8 cellular contexts compared by ENCODE assay signal in the genomic region with DNA sequence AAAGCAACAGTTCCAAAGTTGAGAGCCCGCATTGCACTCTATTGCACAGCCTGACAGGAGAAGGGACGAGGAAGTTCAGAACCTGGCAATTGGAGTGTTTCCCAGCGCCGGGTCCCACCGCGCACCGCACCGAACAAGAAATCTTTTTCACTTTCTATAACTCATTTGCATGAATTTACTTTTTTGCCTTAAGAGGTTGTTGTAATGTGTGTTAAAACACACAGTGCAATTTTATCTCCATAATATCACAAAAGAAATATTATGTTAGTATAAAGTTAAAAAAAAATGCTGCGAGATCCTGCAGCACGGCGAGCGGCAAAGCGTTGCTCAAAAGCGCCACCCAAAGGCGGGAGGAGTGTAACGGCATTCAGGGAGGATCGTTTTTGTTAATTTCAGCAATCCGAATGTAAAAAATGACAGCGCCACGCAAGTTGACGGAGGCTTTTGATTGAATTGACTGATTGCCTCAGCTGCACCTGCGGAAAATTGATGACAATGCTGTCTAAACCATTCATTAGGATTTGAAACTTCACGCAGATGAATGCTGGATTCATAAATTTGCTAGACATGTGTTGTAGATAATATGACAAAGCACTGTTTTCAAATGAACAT.
DNase-seq lines count a peak whose midpoint lies in the region; ATAC-seq and TF ChIP-seq lines count a peak whose summit lies in the region.

No MANE protein-coding gene starts in this region.

- H3K4me3 Mint-ChIP-seq in natural killer cell: peak overlapping the region; percentile 62
- no peak overlapping the region for H3K4me3 Mint-ChIP-seq in natural killer cell treated with Interleukin-12 subunit alpha and Interleukin-12 subunit beta and Interleukin-15 and Interleukin-18, amount 100 ng/mL, for 72 hours
- H3K4me3 Mint-ChIP-seq in WTC11: peak overlapping the region; percentile 81

- DNase-seq in natural killer cell: no peak
- no peak for DNase-seq in natural killer cell treated with Interleukin-12 subunit alpha and Interleukin-12 subunit beta and Interleukin-15 and Interleukin-18, amount 100 ng/mL, for 72 hours (ENCODE audit: low spot score)
- peak; percentile 55 for DNase-seq in WTC11 (ENCODE audit: low spot score)
- peak; percentile 27 for DNase-seq in left ventricle myocardium inferior
- peak; percentile 73 for DNase-seq in retina

- no peaks in the 10 kb centered on the region for H3K36me3 Mint-ChIP-seq in natural killer cell
- no peaks in the 10 kb centered on the region for H3K36me3 Mint-ChIP-seq in natural killer cell treated with Interleukin-12 subunit alpha and Interleukin-12 subunit beta and Interleukin-15 and Interleukin-18, amount 100 ng/mL, for 72 hours
- H3K36me3 Mint-ChIP-seq in WTC11: no peaks in the 10 kb centered on the region

- H3K36me3 ChIP-seq in left ventricle myocardium inferior: no peaks in the 10 kb centered on the region

- TF ChIP-seq CTCF in natural killer cell (IDR thresholded peaks at IDR 0.05): peak; percentile 45
- peak; percentile 48; the same call in 1 of the 2 replicates for TF ChIP-seq CTCF in WTC11 (IDR thresholded peaks at IDR 0.05)
- TF ChIP-seq CTCF in left ventricle myocardium inferior (IDR thresholded peaks at IDR 0.05; ENCODE audit: borderline replicate concordance): peak; percentile 78

- H3K4me3 ChIP-seq in left ventricle myocardium inferior: peak overlapping the region; percentile 52

- H3K4me1 Mint-ChIP-seq in natural killer cell (peaks cover 5 to 10% of the 10 kb centered on the region in 2 donors), WTC11 (peaks cover 35% of the 10 kb centered on the region)
- H3K4me1 Mint-ChIP-seq in natural killer cell treated with Interleukin-12 subunit alpha and Interleukin-12 subunit beta and Interleukin-15 and Interleukin-18, amount 100 ng/mL, for 72 hours (ENCODE audit: low read depth in 2 of 2): peaks cover 2 to 4% of the 10 kb centered on the region in 2 donors

- CTCF ChIA-PET in WTC11 (lab: Charles Lee): interaction anchor here (0.6 to 1.4 kb wide), 2 partner anchors 366 to 892 kb away, joined by 3 to 4 read pairs; no protein-coding TSS in a partner anchor

- peak in 1 of 3 donors; percentile 45 for ATAC-seq in natural killer cell
- ATAC-seq in natural killer cell treated with Interleukin-12 subunit alpha and Interleukin-12 subunit beta and Interleukin-15 and Interleukin-18, amount 100 ng/mL, for 72 hours: no peak
- ATAC-seq in WTC11: peak; percentile 47
- no peak for ATAC-seq in HG02763 (IDR thresholded peaks at IDR 0.05; ENCODE audit: unreplicated experiment)
- no peak for ATAC-seq in GM19397 (IDR thresholded peaks at IDR 0.05; ENCODE audit: unreplicated experiment)
- no peak for ATAC-seq in GM18858 (IDR thresholded peaks at IDR 0.05; ENCODE audit: unreplicated experiment)

- H3K4me1 ChIP-seq in left ventricle myocardium inferior: peaks cover 9% of the 10 kb centered on the region

- peaks cover 23 to 52% of the 10 kb centered on the region in 2 donors for H3K27me3 Mint-ChIP-seq in natural killer cell (ENCODE audit: low read depth in 2 of 2)
- peaks cover 31 to 33% of the 10 kb centered on the region in 2 donors for H3K27me3 Mint-ChIP-seq in natural killer cell treated with Interleukin-12 subunit alpha and Interleukin-12 subunit beta and Interleukin-15 and Interleukin-18, amount 100 ng/mL, for 72 hours
- peaks cover 9% of the 10 kb centered on the region for H3K27me3 Mint-ChIP-seq in WTC11 (ENCODE audit: low read depth)

- no peak overlapping the region for H3K27ac ChIP-seq in left ventricle myocardium inferior (replicated peaks)

- POLR2A ChIA-PET in WTC11 (lab: Charles Lee): no interaction called here

- intact Hi-C loops in natural killer cell (cut with micrococcal nuclease) (no loop called here), left ventricle myocardium inferior (cut with micrococcal nuclease) (no loop called here)

- peaks cover 65% of the 10 kb centered on the region for H3K27me3 ChIP-seq in left ventricle myocardium inferior (ENCODE audit: low read depth)

- H3K9me3 Mint-ChIP-seq in natural killer cell (no peaks in the 10 kb centered on the region), WTC11 (no peaks in the 10 kb centered on the region)
- no peaks in the 10 kb centered on the region for H3K9me3 Mint-ChIP-seq in natural killer cell treated with Interleukin-12 subunit alpha and Interleukin-12 subunit beta and Interleukin-15 and Interleukin-18, amount 100 ng/mL, for 72 hours

- no peaks in the 10 kb centered on the region for H3K9me3 ChIP-seq in left ventricle myocardium inferior (replicated peaks)

- H3K27ac Mint-ChIP-seq in natural killer cell: no peak overlapping the region
- H3K27ac Mint-ChIP-seq in natural killer cell treated with Interleukin-12 subunit alpha and Interleukin-12 subunit beta and Interleukin-15 and Interleukin-18, amount 100 ng/mL, for 72 hours: no peak overlapping the region
- no peak overlapping the region for H3K27ac Mint-ChIP-seq in WTC11

TF ChIP-seq in WTC11, 78 proteins besides CTCF, POLR2A, EP300 and RAD21 (continues in another document):
- TF ChIP-seq NFYB (CRISPR knock-in tag; conservative IDR thresholded peaks at IDR 0.05; ENCODE audit: low read depth) (no peak), TEAD4 (CRISPR knock-in tag; IDR thresholded peaks at IDR 0.05) (no peak), GTF2I (CRISPR knock-in tag; conservative IDR thresholded peaks at IDR 0.05) (no peak), ZNF416 (CRISPR knock-in tag; IDR thresholded peaks at IDR 0.05) (no peak), MYBL2 (CRISPR knock-in tag; IDR thresholded peaks at IDR 0.05) (no peak)
- TF ChIP-seq, protein P1, sequence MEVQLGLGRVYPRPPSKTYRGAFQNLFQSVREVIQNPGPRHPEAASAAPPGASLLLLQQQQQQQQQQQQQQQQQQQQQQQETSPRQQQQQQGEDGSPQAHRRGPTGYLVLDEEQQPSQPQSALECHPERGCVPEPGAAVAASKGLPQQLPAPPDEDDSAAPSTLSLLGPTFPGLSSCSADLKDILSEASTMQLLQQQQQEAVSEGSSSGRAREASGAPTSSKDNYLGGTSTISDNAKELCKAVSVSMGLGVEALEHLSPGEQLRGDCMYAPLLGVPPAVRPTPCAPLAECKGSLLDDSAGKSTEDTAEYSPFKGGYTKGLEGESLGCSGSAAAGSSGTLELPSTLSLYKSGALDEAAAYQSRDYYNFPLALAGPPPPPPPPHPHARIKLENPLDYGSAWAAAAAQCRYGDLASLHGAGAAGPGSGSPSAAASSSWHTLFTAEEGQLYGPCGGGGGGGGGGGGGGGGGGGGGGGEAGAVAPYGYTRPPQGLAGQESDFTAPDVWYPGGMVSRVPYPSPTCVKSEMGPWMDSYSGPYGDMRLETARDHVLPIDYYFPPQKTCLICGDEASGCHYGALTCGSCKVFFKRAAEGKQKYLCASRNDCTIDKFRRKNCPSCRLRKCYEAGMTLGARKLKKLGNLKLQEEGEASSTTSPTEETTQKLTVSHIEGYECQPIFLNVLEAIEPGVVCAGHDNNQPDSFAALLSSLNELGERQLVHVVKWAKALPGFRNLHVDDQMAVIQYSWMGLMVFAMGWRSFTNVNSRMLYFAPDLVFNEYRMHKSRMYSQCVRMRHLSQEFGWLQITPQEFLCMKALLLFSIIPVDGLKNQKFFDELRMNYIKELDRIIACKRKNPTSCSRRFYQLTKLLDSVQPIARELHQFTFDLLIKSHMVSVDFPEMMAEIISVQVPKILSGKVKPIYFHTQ (CRISPR knock-in tag; IDR thresholded peaks at IDR 0.05): no peak
- TF ChIP-seq, protein P2, sequence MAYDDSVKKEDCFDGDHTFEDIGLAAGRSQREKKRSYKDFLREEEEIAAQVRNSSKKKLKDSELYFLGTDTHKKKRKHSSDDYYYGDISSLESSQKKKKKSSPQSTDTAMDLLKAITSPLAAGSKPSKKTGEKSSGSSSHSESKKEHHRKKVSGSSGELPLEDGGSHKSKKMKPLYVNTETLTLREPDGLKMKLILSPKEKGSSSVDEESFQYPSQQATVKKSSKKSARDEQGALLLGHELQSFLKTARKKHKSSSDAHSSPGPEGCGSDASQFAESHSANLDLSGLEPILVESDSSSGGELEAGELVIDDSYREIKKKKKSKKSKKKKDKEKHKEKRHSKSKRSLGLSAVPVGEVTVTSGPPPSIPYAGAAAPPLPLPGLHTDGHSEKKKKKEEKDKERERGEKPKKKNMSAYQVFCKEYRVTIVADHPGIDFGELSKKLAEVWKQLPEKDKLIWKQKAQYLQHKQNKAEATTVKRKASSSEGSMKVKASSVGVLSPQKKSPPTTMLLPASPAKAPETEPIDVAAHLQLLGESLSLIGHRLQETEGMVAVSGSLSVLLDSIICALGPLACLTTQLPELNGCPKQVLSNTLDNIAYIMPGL (CRISPR knock-in tag; IDR thresholded peaks at IDR 0.05): no peak
- TF ChIP-seq, protein P3, sequence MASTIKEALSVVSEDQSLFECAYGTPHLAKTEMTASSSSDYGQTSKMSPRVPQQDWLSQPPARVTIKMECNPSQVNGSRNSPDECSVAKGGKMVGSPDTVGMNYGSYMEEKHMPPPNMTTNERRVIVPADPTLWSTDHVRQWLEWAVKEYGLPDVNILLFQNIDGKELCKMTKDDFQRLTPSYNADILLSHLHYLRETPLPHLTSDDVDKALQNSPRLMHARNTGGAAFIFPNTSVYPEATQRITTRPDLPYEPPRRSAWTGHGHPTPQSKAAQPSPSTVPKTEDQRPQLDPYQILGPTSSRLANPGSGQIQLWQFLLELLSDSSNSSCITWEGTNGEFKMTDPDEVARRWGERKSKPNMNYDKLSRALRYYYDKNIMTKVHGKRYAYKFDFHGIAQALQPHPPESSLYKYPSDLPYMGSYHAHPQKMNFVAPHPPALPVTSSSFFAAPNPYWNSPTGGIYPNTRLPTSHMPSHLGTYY (CRISPR knock-in tag; IDR thresholded peaks at IDR 0.05): no peak
- TF ChIP-seq, protein P4, sequence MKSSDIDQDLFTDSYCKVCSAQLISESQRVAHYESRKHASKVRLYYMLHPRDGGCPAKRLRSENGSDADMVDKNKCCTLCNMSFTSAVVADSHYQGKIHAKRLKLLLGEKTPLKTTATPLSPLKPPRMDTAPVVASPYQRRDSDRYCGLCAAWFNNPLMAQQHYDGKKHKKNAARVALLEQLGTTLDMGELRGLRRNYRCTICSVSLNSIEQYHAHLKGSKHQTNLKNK (CRISPR knock-in tag; IDR thresholded peaks at IDR 0.05): no peak
- TF ChIP-seq, protein P5, sequence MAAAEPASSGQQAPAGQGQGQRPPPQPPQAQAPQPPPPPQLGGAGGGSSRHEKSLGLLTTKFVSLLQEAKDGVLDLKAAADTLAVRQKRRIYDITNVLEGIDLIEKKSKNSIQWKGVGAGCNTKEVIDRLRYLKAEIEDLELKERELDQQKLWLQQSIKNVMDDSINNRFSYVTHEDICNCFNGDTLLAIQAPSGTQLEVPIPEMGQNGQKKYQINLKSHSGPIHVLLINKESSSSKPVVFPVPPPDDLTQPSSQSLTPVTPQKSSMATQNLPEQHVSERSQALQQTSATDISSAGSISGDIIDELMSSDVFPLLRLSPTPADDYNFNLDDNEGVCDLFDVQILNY (CRISPR knock-in tag; IDR thresholded peaks at IDR 0.05): no peak

Comparison
In these comparisons a context has a peak if more than half of its experiments do, and no peak if none do; other contexts are left out.
1. DNase-seq: peak in WTC11 (single experiment), left ventricle myocardium inferior (single experiment) and retina (single experiment); none in natural killer cell (single experiment) and natural killer cell treated with Interleukin-12 subunit alpha and Interleukin-12 subunit beta and Interleukin-15 and Interleukin-18, amount 100 ng/mL, for 72 hours (single experiment).
2. Peak in every context shown above with its lines, with median percentiles within 50 percentile points of each other: CTCF ChIP-seq.